ENCODE assay signal across 8 cellular contexts in the genomic region with DNA sequence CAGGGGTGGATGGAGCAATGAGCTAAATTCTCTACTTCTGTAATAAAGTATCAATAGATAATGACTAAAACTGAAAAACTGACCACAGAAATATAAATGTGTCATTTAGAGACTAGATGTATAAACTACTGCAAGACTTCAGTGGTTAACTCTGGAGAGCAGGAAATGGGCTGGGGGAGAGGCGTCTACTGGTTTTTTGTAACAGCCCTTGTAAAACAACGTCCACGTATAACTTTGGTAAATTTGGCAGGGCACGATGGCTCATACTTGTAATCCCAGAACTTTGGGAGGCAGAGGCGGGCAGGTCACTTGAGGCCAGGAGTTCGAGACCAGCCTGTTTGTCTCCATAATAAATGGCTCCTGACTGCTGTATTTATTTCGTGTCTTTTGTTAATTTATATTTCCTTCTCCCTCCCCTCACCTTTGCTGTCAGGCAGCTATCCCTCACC. TPM values are rescaled to one million over a fixed set of nuclear protein-coding genes. Genes with fewer than 3 reads are reported as not detected.
DNase-seq lines count a peak whose midpoint lies in the region; ATAC-seq and TF ChIP-seq lines count a peak whose summit lies in the region.

No MANE protein-coding gene starts in this region.

- H3K27ac Mint-ChIP-seq in CD4-positive, alpha-beta T cell = peak overlapping the region; percentile 94
- peak overlapping the region; percentile 97 for H3K27ac Mint-ChIP-seq in activated T-cell treated with anti-CD3 and anti-CD28 coated beads, Interleukin-2, amount 50 U/mL, for 24 hours

- peak in 8 of 10 experiments; percentile 23 to 43 (median 33) for DNase-seq in CD4-positive, alpha-beta T cell
- peak; percentile 57 for DNase-seq in activated T-cell treated with anti-CD3 and anti-CD28 coated beads, Interleukin-2, amount 50 U/mL, for 24 hours
- peak; percentile 58 to 65 for DNase-seq in stimulated activated CD8-positive, alpha-beta memory T cell treated with anti-CD3 and anti-CD28 coated beads, Interleukin-15, amount 100 ng/mL, for 48 hours (ENCODE audit: low read depth in 2 of 2)
- no peak for DNase-seq in AG20443 (ENCODE audit: low spot score)
- no peak for DNase-seq in globus pallidus (ENCODE audit: low spot score)
- no peak for DNase-seq in NCI-H1417 (lab: John Stamatoyannopoulos, UW)

- intact Hi-C loops in CD4-positive, alpha-beta T cell (cut with DNase I, micrococcal nuclease) = no loop called here

- ATAC-seq in CD4-positive, alpha-beta T cell (ENCODE audit: poor library complexity) = peak; percentile 61
- peak; percentile 41 for ATAC-seq in GM21367 (IDR thresholded peaks at IDR 0.05; ENCODE audit: unreplicated experiment)
- peak; percentile 48 for ATAC-seq in HG03575 (IDR thresholded peaks at IDR 0.05; ENCODE audit: extremely low read depth, insufficient number of reproducible peaks, low FRiP score, unreplicated experiment)

- H3K27me3 ChIP-seq in CD4-positive, alpha-beta T cell (ENCODE audit: control insufficient read depth, insufficient read depth, low read length) = no peaks in the 10 kb centered on the region

- no peaks in the 10 kb centered on the region for H3K36me3 Mint-ChIP-seq in CD4-positive, alpha-beta T cell (ENCODE audit: low read depth)
- peaks cover 79% of the 10 kb centered on the region for H3K36me3 Mint-ChIP-seq in activated T-cell treated with anti-CD3 and anti-CD28 coated beads, Interleukin-2, amount 50 U/mL, for 24 hours (ENCODE audit: low read depth)

- no peaks in the 10 kb centered on the region for H3K9me3 ChIP-seq in CD4-positive, alpha-beta T cell (ENCODE audit: control insufficient read depth, low read length)

- peak overlapping the region; percentile 84 for H3K4me3 Mint-ChIP-seq in CD4-positive, alpha-beta T cell
- peak overlapping the region; percentile 52 for H3K4me3 Mint-ChIP-seq in activated T-cell treated with anti-CD3 and anti-CD28 coated beads, Interleukin-2, amount 50 U/mL, for 24 hours

- POLR2A ChIA-PET in CD4-positive, alpha-beta T cell (lab: Charles Lee) = interaction anchor here (0.6 to 4.4 kb wide), 6 partner anchors 9 to 131 kb away, joined by 3 to 37 read pairs (median 8); partner anchors contain the start of genes CCPG1, PIERCE2 and RSL24D1

- H3K9me3 Mint-ChIP-seq in CD4-positive, alpha-beta T cell = no peaks in the 10 kb centered on the region
- peaks cover 2% of the 10 kb centered on the region for H3K9me3 Mint-ChIP-seq in activated T-cell treated with anti-CD3 and anti-CD28 coated beads, Interleukin-2, amount 50 U/mL, for 24 hours

- no peak for TF ChIP-seq CTCF in CD4-positive, alpha-beta T cell (IDR thresholded peaks at IDR 0.05)

- peak overlapping the region; percentile 44 for H3K27ac ChIP-seq in CD4-positive, alpha-beta T cell (ENCODE audit: low read depth, low read length)

- CTCF ChIA-PET in CD4-positive, alpha-beta T cell (lab: Charles Lee) = interaction anchor here (2.0 kb wide), 1 partner anchor 9 kb away, joined by 5 read pairs; no protein-coding TSS in a partner anchor

- H3K4me1 Mint-ChIP-seq in CD4-positive, alpha-beta T cell (ENCODE audit: low read depth) = peaks cover 81% of the 10 kb centered on the region
- peaks cover 89% of the 10 kb centered on the region for H3K4me1 Mint-ChIP-seq in activated T-cell treated with anti-CD3 and anti-CD28 coated beads, Interleukin-2, amount 50 U/mL, for 24 hours (ENCODE audit: low read depth)

- H3K27me3 Mint-ChIP-seq in CD4-positive, alpha-beta T cell = no peaks in the 10 kb centered on the region
- no peaks in the 10 kb centered on the region for H3K27me3 Mint-ChIP-seq in activated T-cell treated with anti-CD3 and anti-CD28 coated beads, Interleukin-2, amount 50 U/mL, for 24 hours

RNA-seq across cellular contexts. Expression of gene RAB27A, which starts 12.5 kb away (rescaled TPM):
- total RNA-seq in CD4-positive, alpha-beta T cell = 1 to 10 TPM; 9.0 TPM

RNA-seq across cellular contexts. Expression of gene PIGBOS1, which starts 41.8 kb away (rescaled TPM):
- 10 to 100 TPM in 1 of 2 experiments, 1 to 10 TPM in 1; 6.2 to 10.1 TPM for total RNA-seq in CD4-positive, alpha-beta T cell

RNA-seq across cellular contexts. Expression of gene PIGB, which starts 41.9 kb away (rescaled TPM):
- 10 to 100 TPM; 21.5 to 21.6 TPM for total RNA-seq in CD4-positive, alpha-beta T cell

Comparison
In these comparisons a context has a peak if more than half of its experiments do, and no peak if none do; other contexts are left out.
1. DNase-seq: peak in CD4-positive, alpha-beta T cell (8 of 10), activated T-cell treated with anti-CD3 and anti-CD28 coated beads, Interleukin-2, amount 50 U/mL, for 24 hours (single experiment) and stimulated activated CD8-positive, alpha-beta memory T cell treated with anti-CD3 and anti-CD28 coated beads, Interleukin-15, amount 100 ng/mL, for 48 hours (2 of 2); none in AG20443 (single experiment), globus pallidus (single experiment) and NCI-H1417 (0 of 3).
2. Peak in every context shown above with its lines, with median percentiles within 50 percentile points of each other: ATAC-seq.